Comparison of ENCODE assay signal across 8 cellular contexts in the genomic region with DNA sequence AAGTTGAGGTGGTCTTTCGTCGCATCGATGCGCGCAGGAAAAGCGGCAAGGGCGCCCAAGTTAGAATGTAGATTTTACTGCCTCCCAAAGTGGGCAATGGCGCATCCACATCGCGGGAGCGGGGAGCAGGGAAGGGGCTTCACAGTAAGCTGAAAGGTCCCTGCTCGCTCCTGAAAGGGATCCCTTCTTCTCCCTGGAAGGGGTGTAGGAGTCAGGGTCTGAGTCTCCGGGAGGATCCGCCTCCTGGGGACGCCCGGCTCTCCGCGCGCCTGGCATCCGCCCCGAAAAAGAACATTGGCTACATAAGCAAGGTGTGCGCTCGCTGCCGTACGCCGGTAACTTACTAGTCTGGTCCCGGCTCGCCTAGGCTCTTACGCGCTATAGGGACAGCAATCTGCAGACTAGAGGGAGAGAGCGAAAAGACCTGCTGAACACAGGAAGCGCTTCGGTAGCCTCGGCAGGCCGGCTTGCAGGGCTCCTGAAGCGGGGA. TPM values are rescaled to one million over a fixed set of nuclear protein-coding genes. Genes with fewer than 3 reads are reported as not detected.
DNase-seq lines count a peak whose midpoint lies in the region; ATAC-seq and TF ChIP-seq lines count a peak whose summit lies in the region.

No MANE protein-coding gene starts in this region.

- H3K27me3 ChIP-seq in esophagus muscularis mucosa (peaks cover 0 to 18% (median 3%) of the 10 kb centered on the region in 4 donors), mucosa of stomach (ENCODE audit: control insufficient read depth, insufficient read depth, low read length) (peaks cover 29% of the 10 kb centered on the region), thyroid gland (no peaks in the 10 kb centered on the region)

- in situ Hi-C loops in G401 (cut with HindIII; ENCODE audit: low sequenced_read_pairs), result no loop called here

- H3K9ac ChIP-seq in mucosa of stomach (ENCODE audit: low read length), result peak overlapping the region; percentile 88

- DNase-seq in G401 (ENCODE audit: low spot score) (peak; percentile 83), NCI-H1417 (lab: John Stamatoyannopoulos, UW) (peak; percentile 43 to 76 (median 69)), esophagus muscularis mucosa (ENCODE audit: extremely low spot score) (no peak), thyroid gland (peak; percentile 60 to 74)
- peak; percentile 31 to 37 for DNase-seq in activated CD4-positive, alpha-beta T cell treated with anti-CD3 and anti-CD28 coated beads, Interleukin-2, amount 50 U/mL, for 48 hours

- intact Hi-C loops in esophagus muscularis mucosa (cut with DNase I), result no loop called here
- intact Hi-C loops in thyroid gland (cut with DNase I), result loop anchor here (10.0 kb wide), 1 partner anchor 668 kb away; no protein-coding TSS in a partner anchor

- ATAC-seq in GM19397 (IDR thresholded peaks at IDR 0.05; ENCODE audit: unreplicated experiment) (no peak), HG03280 (IDR thresholded peaks at IDR 0.05; ENCODE audit: unreplicated experiment) (no peak)

- H3K4me3 ChIP-seq in esophagus muscularis mucosa (peak overlapping the region; percentile 72 to 81 (median 74)), mucosa of stomach (ENCODE audit: low read length) (peak overlapping the region; percentile 61), thyroid gland (replicated peaks in 1 of 3) (peak overlapping the region; percentile 41 to 63 (median 53))

- TF ChIP-seq EP300 in esophagus muscularis mucosa (IDR thresholded peaks at IDR 0.05), result no peak

- H3K4me1 ChIP-seq in esophagus muscularis mucosa (peaks cover 36 to 70% (median 56%) of the 10 kb centered on the region in 4 donors), mucosa of stomach (ENCODE audit: control insufficient read depth, insufficient read depth, low read length) (peaks cover 32% of the 10 kb centered on the region), thyroid gland (peaks cover 22 to 26% of the 10 kb centered on the region in 2 donors)

- no peak for TF ChIP-seq POLR2A in esophagus muscularis mucosa (IDR thresholded peaks at IDR 0.05; ENCODE audit: low read depth)
- no peak for TF ChIP-seq POLR2A in thyroid gland (IDR thresholded peaks at IDR 0.05)

- WGBS in esophagus muscularis mucosa, result 1% methylated on average over 17 of the region's 36 CpGs
- WGBS in thyroid gland, 2 donors, result 0% methylated on average over 17 to 23 of the region's 36 CpGs

- H3K27ac ChIP-seq in esophagus muscularis mucosa (replicated peaks in 1 of 4) (peak overlapping the region; percentile 80 to 86 (median 86)), thyroid gland (peak overlapping the region in 2 of 3 donors; percentile 38 to 82)

- no peaks in the 10 kb centered on the region for H3K9me3 ChIP-seq in esophagus muscularis mucosa
- H3K9me3 ChIP-seq in mucosa of stomach (ENCODE audit: control insufficient read depth, low read length), result no peaks in the 10 kb centered on the region
- H3K9me3 ChIP-seq in thyroid gland, result no peaks in the 10 kb centered on the region

- TF ChIP-seq CTCF in esophagus muscularis mucosa (IDR thresholded peaks at IDR 0.05), result no peak
- TF ChIP-seq CTCF in thyroid gland (IDR thresholded peaks at IDR 0.05), result no peak

- no peaks in the 10 kb centered on the region for H3K36me3 ChIP-seq in esophagus muscularis mucosa
- no peaks in the 10 kb centered on the region for H3K36me3 ChIP-seq in mucosa of stomach (ENCODE audit: control insufficient read depth, insufficient read depth, low read length)
- no peaks in the 10 kb centered on the region for H3K36me3 ChIP-seq in thyroid gland

RNA-seq across cellular contexts. Expression of a gene that starts 0.8 kb away (rescaled TPM):
- 12.9 and 14.4 TPM in 2 replicates for total RNA-seq in G401 (2014; rRNA removed; shearing (Covaris generic))
- 1 to 10 TPM; 2.1 to 3.7 (median 2.8) TPM for total RNA-seq in esophagus muscularis mucosa
- total RNA-seq in thyroid gland, result 1 to 10 TPM; 3.9 to 7.1 (median 5.7) TPM
